Comparison of ENCODE assay signal across 2 cellular contexts in the genomic region with DNA sequence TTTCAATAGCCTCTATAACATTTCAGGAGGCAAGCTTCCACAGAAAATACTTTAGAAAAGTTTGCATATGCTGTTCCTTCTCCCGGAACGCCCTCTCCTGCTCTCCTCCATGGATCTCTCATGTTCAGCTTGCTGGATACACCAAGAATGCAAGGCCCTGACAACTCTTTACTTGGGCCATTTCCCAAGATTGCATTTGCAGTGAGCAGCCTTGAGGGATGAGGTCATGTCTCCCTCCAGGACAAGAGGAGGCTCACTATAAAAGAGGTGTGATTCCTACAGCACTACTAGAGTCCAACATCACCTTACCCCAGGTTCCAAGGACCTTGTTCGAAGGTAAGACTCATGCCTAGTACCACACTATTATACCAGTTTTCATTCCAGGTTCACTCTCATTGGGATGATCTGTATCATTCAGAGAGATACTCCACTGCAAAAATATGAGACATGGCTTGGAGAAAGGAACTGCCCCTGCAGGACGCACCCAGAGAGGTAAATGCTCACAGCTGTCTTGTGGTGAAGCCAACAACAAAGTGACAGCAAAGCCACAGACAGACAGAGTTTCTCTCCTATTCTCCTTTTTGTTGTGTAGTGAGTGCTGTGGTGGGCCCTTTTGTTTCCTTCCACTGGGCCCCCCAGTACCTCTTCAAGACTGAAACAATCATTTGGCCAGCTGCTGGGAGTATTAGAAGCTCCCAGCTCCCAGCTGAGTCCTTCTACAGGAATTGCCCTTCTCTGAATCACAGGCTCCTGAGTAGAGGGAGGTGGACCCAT.
TF ChIP-seq lines count a peak whose summit lies in the region.

No MANE protein-coding gene starts in this region.

TF ChIP-seq in IMR-90, 13 proteins besides CTCF, POLR2A, EP300 and RAD21:
- TF ChIP-seq, protein P1, sequence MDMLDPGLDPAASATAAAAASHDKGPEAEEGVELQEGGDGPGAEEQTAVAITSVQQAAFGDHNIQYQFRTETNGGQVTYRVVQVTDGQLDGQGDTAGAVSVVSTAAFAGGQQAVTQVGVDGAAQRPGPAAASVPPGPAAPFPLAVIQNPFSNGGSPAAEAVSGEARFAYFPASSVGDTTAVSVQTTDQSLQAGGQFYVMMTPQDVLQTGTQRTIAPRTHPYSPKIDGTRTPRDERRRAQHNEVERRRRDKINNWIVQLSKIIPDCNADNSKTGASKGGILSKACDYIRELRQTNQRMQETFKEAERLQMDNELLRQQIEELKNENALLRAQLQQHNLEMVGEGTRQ (IDR thresholded peaks at IDR 0.05; ENCODE audit: low read depth, low read length), result no peak
- no peak for TF ChIP-seq RCOR1 (IDR thresholded peaks at IDR 0.05; ENCODE audit: insufficient replicate concordance, low read length)
- TF ChIP-seq RFX5 (IDR thresholded peaks at IDR 0.05; ENCODE audit: low read depth, low read length), result no peak
- TF ChIP-seq, protein P2, sequence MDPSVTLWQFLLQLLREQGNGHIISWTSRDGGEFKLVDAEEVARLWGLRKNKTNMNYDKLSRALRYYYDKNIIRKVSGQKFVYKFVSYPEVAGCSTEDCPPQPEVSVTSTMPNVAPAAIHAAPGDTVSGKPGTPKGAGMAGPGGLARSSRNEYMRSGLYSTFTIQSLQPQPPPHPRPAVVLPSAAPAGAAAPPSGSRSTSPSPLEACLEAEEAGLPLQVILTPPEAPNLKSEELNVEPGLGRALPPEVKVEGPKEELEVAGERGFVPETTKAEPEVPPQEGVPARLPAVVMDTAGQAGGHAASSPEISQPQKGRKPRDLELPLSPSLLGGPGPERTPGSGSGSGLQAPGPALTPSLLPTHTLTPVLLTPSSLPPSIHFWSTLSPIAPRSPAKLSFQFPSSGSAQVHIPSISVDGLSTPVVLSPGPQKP (IDR thresholded peaks at IDR 0.05; ENCODE audit: borderline replicate concordance, low read depth, low read length), result no peak
- no peak for TF ChIP-seq MAFK (IDR thresholded peaks at IDR 0.05; ENCODE audit: low read depth, low read length)
- no peak for TF ChIP-seq NFE2L2 (IDR thresholded peaks at IDR 0.05; ENCODE audit: low read depth, low read length)
- no peak for TF ChIP-seq CEBPB (IDR thresholded peaks at IDR 0.05; ENCODE audit: low read depth, low read length)
- no peak for TF ChIP-seq MAZ (IDR thresholded peaks at IDR 0.05; ENCODE audit: borderline replicate concordance, low read depth, low read length)
TF ChIP-seq in IMR-90: peak in this region for 0.

TF ChIP-seq in K562, 482 proteins besides CTCF, POLR2A, EP300 and RAD21:
- no peak for TF ChIP-seq SRSF7 (optimal IDR thresholded peaks at IDR 0.05; ENCODE audit: low read depth, low read length)
- TF ChIP-seq, protein P3, sequence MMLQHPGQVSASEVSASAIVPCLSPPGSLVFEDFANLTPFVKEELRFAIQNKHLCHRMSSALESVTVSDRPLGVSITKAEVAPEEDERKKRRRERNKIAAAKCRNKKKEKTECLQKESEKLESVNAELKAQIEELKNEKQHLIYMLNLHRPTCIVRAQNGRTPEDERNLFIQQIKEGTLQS (IDR thresholded peaks at IDR 0.05), result peak; percentile 21; the same call in 1 of the 2 replicates
- TF ChIP-seq, protein P3 (CRISPR knock-in tag; conservative IDR thresholded peaks at IDR 0.05), result no peak
- TF ChIP-seq, protein P4, sequence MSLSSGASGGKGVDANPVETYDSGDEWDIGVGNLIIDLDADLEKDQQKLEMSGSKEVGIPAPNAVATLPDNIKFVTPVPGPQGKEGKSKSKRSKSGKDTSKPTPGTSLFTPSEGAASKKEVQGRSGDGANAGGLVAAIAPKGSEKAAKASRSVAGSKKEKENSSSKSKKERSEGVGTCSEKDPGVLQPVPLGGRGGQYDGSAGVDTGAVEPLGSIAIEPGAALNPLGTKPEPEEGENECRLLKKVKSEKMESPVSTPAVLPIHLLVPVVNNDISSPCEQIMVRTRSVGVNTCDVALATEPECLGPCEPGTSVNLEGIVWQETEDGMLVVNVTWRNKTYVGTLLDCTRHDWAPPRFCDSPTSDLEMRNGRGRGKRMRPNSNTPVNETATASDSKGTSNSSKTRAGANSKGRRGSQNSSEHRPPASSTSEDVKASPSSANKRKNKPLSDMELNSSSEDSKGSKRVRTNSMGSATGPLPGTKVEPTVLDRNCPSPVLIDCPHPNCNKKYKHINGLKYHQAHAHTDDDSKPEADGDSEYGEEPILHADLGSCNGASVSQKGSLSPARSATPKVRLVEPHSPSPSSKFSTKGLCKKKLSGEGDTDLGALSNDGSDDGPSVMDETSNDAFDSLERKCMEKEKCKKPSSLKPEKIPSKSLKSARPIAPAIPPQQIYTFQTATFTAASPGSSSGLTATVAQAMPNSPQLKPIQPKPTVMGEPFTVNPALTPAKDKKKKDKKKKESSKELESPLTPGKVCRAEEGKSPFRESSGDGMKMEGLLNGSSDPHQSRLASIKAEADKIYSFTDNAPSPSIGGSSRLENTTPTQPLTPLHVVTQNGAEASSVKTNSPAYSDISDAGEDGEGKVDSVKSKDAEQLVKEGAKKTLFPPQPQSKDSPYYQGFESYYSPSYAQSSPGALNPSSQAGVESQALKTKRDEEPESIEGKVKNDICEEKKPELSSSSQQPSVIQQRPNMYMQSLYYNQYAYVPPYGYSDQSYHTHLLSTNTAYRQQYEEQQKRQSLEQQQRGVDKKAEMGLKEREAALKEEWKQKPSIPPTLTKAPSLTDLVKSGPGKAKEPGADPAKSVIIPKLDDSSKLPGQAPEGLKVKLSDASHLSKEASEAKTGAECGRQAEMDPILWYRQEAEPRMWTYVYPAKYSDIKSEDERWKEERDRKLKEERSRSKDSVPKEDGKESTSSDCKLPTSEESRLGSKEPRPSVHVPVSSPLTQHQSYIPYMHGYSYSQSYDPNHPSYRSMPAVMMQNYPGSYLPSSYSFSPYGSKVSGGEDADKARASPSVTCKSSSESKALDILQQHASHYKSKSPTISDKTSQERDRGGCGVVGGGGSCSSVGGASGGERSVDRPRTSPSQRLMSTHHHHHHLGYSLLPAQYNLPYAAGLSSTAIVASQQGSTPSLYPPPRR (CRISPR knock-in tag; IDR thresholded peaks at IDR 0.05; ENCODE audit: borderline replicate concordance), result no peak
- no peak for TF ChIP-seq SUPT5H (IDR thresholded peaks at IDR 0.05)
- no peak for TF ChIP-seq ZNF668 (CRISPR knock-in tag; IDR thresholded peaks at IDR 0.05)
- no peak for TF ChIP-seq MAFG (tag; conservative IDR thresholded peaks at IDR 0.05)
